8 cellular contexts compared by ENCODE assay signal in genomic region chr2:127410871-127411396, GRCh38. TPM values are rescaled to one million over a fixed set of nuclear protein-coding genes. Genes with fewer than 3 reads are reported as not detected.
DNase-seq lines count a peak whose midpoint lies in the region; ATAC-seq and TF ChIP-seq lines count a peak whose summit lies in the region.

No MANE protein-coding gene starts in this region.

- H3K27me3 Mint-ChIP-seq in CD14-positive monocyte (ENCODE audit: low read depth in 3 of 3), result peaks cover 2 to 10% (median 3%) of the 10 kb centered on the region in 3 donors

- H3K4me3 ChIP-seq in effector memory CD4-positive, alpha-beta T cell (ENCODE audit: insufficient read depth, low read depth, low read length, poor library complexity, severe bottlenecking), result no peak overlapping the region

- peaks cover 63% of the 10 kb centered on the region for H3K4me1 Mint-ChIP-seq in CD14-positive monocyte

- no peak overlapping the region for H3K27ac ChIP-seq in effector memory CD4-positive, alpha-beta T cell (ENCODE audit: insufficient read depth, low read length, poor library complexity, severe bottlenecking)

- H3K27ac Mint-ChIP-seq in CD14-positive monocyte, result peak overlapping the region; percentile 95 to 100 (median 97)

- no peaks in the 10 kb centered on the region for H3K9me3 Mint-ChIP-seq in CD14-positive monocyte

- H3K9me3 ChIP-seq in effector memory CD4-positive, alpha-beta T cell (ENCODE audit: control insufficient read depth, low read length), result no peaks in the 10 kb centered on the region

- no peaks in the 10 kb centered on the region for H3K27me3 ChIP-seq in effector memory CD4-positive, alpha-beta T cell (replicated peaks; ENCODE audit: control insufficient read depth, insufficient read depth, low read length, poor library complexity, severe bottlenecking)

- H3K36me3 ChIP-seq in effector memory CD4-positive, alpha-beta T cell (ENCODE audit: control insufficient read depth, insufficient read depth, low read length), result no peaks in the 10 kb centered on the region

- peak; percentile 50 for ATAC-seq in GM18909 (IDR thresholded peaks at IDR 0.05; ENCODE audit: poor library complexity, unreplicated experiment)

- intact Hi-C loops in CD14-positive monocyte (cut with micrococcal nuclease), result loop anchor here in 1 of 2 donors (2.0 to 10.0 kb wide), 2 partner anchors 22 to 346 kb away; no protein-coding TSS in a partner anchor

- peak overlapping the region in 1 of 2 donors; percentile 72 for H3K4me3 Mint-ChIP-seq in CD14-positive monocyte

- no peak for TF ChIP-seq CTCF in CD14-positive monocyte (IDR thresholded peaks at IDR 0.05)

- H3K4me1 ChIP-seq in effector memory CD4-positive, alpha-beta T cell (ENCODE audit: control insufficient read depth, insufficient read depth, low read length, poor library complexity, severe bottlenecking), result peaks cover 15% of the 10 kb centered on the region

- peaks cover 0 to 1% of the 10 kb centered on the region in 2 donors for H3K36me3 Mint-ChIP-seq in CD14-positive monocyte

- DNase-seq in CD14-positive monocyte (ENCODE audit: low spot score) (no peak), HuH-7.5 (ENCODE audit: low spot score) (peak; percentile 54), amniotic stem cell (lab: John Stamatoyannopoulos, UW) (peak; percentile 8), lung microvascular endothelial cell (ENCODE audit: low read depth in 2 of 2) (peak; percentile 76 to 77), GDM1 (lab: John Stamatoyannopoulos, UW) (no peak), NCI-H510A treated with DMSO at 0.1 percent for 48 hours (lab: John Stamatoyannopoulos, UW) (no peak)
- DNase-seq in effector memory CD4-positive, alpha-beta T cell, result no peak

RNA-seq across cellular contexts. Expression of gene PROC, which starts 7.3 kb away (rescaled TPM):
- polyA plus RNA-seq in CD14-positive monocyte, result not detected
- under 0.01 TPM in 2 replicates for total RNA-seq in lung microvascular endothelial cell

RNA-seq across cellular contexts. Expression of gene MAP3K2, which starts 23.2 kb away (rescaled TPM):
- 10 to 100 TPM; 66.3 to 86.4 TPM for polyA plus RNA-seq in CD14-positive monocyte
- 11.8 and 19.8 TPM in 2 replicates for total RNA-seq in lung microvascular endothelial cell

Comparison
In these comparisons a context has a peak if more than half of its experiments do, and no peak if none do; other contexts are left out.
1. DNase-seq: peak in HuH-7.5 (single experiment), amniotic stem cell (single experiment) and lung microvascular endothelial cell (2 of 2); none in CD14-positive monocyte (single experiment), GDM1 (single experiment), NCI-H510A treated with DMSO at 0.1 percent for 48 hours (single experiment) and effector memory CD4-positive, alpha-beta T cell (0 of 3).